2 cellular contexts compared by ENCODE assay signal in genomic region chr14:87993485-87993809, GRCh38.
TF ChIP-seq lines count a peak whose summit lies in the region.

No MANE protein-coding gene starts in this region.

TF ChIP-seq in A549, 52 proteins besides CTCF, POLR2A, EP300 and RAD21:
- 0 out of 2 replicates have a peak, but pooled peaks have one; percentile 19 for TF ChIP-seq EHMT2 (IDR thresholded peaks at IDR 0.05; ENCODE audit: low read depth)
- TF ChIP-seq MAFK (IDR thresholded peaks at IDR 0.05; ENCODE audit: partially characterized antibody): no peak
- TF ChIP-seq MYC (IDR thresholded peaks at IDR 0.05; ENCODE audit: borderline replicate concordance, low read length): no peak
- TF ChIP-seq HOXB13 (CRISPR knock-in tag; IDR thresholded peaks at IDR 0.05; ENCODE audit: low read depth): 0 out of 2 replicates have a peak, but pooled peaks have one; percentile 3
- TF ChIP-seq HDAC2 (IDR thresholded peaks at IDR 0.05): 0 out of 2 replicates have a peak, but pooled peaks have one; percentile 5
- TF ChIP-seq MAX (IDR thresholded peaks at IDR 0.05): peak; percentile 52; the same call in 1 of the 2 replicates

TF ChIP-seq in K562, 482 proteins besides CTCF, POLR2A, EP300 and RAD21:
- peak; percentile 34; the same call in 1 of the 2 replicates for TF ChIP-seq GABPB1 (CRISPR knock-in tag; IDR thresholded peaks at IDR 0.05)
- 0 out of 2 replicates have a peak, but pooled peaks have one; percentile 11 for TF ChIP-seq ZBTB40 (IDR thresholded peaks at IDR 0.05)
- no peak for TF ChIP-seq ZBTB40 (CRISPR knock-in tag; IDR thresholded peaks at IDR 0.05)
- TF ChIP-seq TOE1 (IDR thresholded peaks at IDR 0.05; ENCODE audit: borderline replicate concordance): no peak
- no peak for TF ChIP-seq TOE1 (CRISPR knock-in tag; IDR thresholded peaks at IDR 0.05; ENCODE audit: borderline replicate concordance, low read depth)
- TF ChIP-seq ZNF263 (CRISPR knock-in tag; IDR thresholded peaks at IDR 0.05; ENCODE audit: borderline replicate concordance): 0 out of 2 replicates have a peak, but pooled peaks have one; percentile 3
- TF ChIP-seq FOXA1 (IDR thresholded peaks at IDR 0.05; ENCODE audit: borderline replicate concordance): no peak
- TF ChIP-seq HCFC1 (IDR thresholded peaks at IDR 0.05; ENCODE audit: low read depth, low read length): no peak
- no peak for TF ChIP-seq EGR1 (conservative IDR thresholded peaks at IDR 0.05)
- TF ChIP-seq CHAMP1 (IDR thresholded peaks at IDR 0.05): no peak
- no peak for TF ChIP-seq ARNT (IDR thresholded peaks at IDR 0.05)
- 0 out of 2 replicates have a peak, but pooled peaks have one; percentile 32 for TF ChIP-seq BACH1 (tag; IDR thresholded peaks at IDR 0.05)
- TF ChIP-seq L3MBTL2 (IDR thresholded peaks at IDR 0.05): 0 out of 2 replicates have a peak, but pooled peaks have one; percentile 6
- TF ChIP-seq HES1 (IDR thresholded peaks at IDR 0.05; ENCODE audit: low read depth): 0 out of 2 replicates have a peak, but pooled peaks have one; percentile 1
- TF ChIP-seq EP400 (IDR thresholded peaks at IDR 0.05): peak; percentile 12; the same call in 1 of the 2 replicates
- no peak for TF ChIP-seq ZFP1 (CRISPR knock-in tag; IDR thresholded peaks at IDR 0.05)
- no peak for TF ChIP-seq ZNF224 (CRISPR knock-in tag; IDR thresholded peaks at IDR 0.05)
- no peak for TF ChIP-seq ZBTB33 (CRISPR knock-in tag; IDR thresholded peaks at IDR 0.05)
- TF ChIP-seq TBL1XR1 (IDR thresholded peaks at IDR 0.05; ENCODE audit: low read length in 2 of 2): no peak
- no peak for TF ChIP-seq PCBP2 (IDR thresholded peaks at IDR 0.05; ENCODE audit: low read depth, low read length, poor library complexity, severe bottlenecking)
- TF ChIP-seq RBFOX2 (IDR thresholded peaks at IDR 0.05; ENCODE audit: low read depth, low read length): no peak
- TF ChIP-seq IRF2 (CRISPR knock-in tag; IDR thresholded peaks at IDR 0.05): no peak
- TF ChIP-seq ZNF316 (IDR thresholded peaks at IDR 0.05): peak; percentile 39
- TF ChIP-seq ZNF12 (CRISPR knock-in tag; IDR thresholded peaks at IDR 0.05): no peak
- no peak for TF ChIP-seq MYC (IDR thresholded peaks at IDR 0.05; ENCODE audit: low read depth, low read length)
- TF ChIP-seq MYC (CRISPR knock-in tag; IDR thresholded peaks at IDR 0.05; ENCODE audit: borderline replicate concordance, low read depth): no peak
- no peak for TF ChIP-seq NFE2L1 (tag; IDR thresholded peaks at IDR 0.05; ENCODE audit: borderline replicate concordance, low read depth)
- TF ChIP-seq CEBPB (tag; IDR thresholded peaks at IDR 0.05): no peak
- no peak for TF ChIP-seq CCAR2 (IDR thresholded peaks at IDR 0.05; ENCODE audit: low read depth, low read length)
- no peak for TF ChIP-seq ZNF79 (CRISPR knock-in tag; IDR thresholded peaks at IDR 0.05; ENCODE audit: low read depth)
